10 cellular contexts compared by ENCODE assay signal in genomic region chr17:72388765-72389473, GRCh38.
DNase-seq lines count a peak whose midpoint lies in the region; ATAC-seq and TF ChIP-seq lines count a peak whose summit lies in the region.
"Had no signal": no experiment of that assay in that cellular context is flagged by ENCODE, and none has a peak within 500 bp of the region (broad histone marks: within the 10 kb centered on the region; RNA-seq: fewer than 3 reads in every experiment).

No MANE protein-coding gene starts in this region.

- no peaks in the 10 kb centered on the region for H3K9me3 Mint-ChIP-seq in WTC11

- POLR2A ChIA-PET in WTC11 (lab: Charles Lee): interaction anchor here (0.7 kb wide), 1 partner anchor 268 kb away, joined by 3 read pairs; the partner anchor contains the start of gene SOX9

- CTCF ChIA-PET in WTC11 (lab: Charles Lee): interaction anchor here (0.6 to 1.0 kb wide), 3 partner anchors 42 to 268 kb away, joined by 3 to 6 read pairs (median 4); partner anchors contain the start of gene SOX9

- H3K4me3 Mint-ChIP-seq in WTC11: no peak overlapping the region

- H3K4me1 ChIP-seq in BLaER1 treated with 17β-estradiol and CSF1 and Interleukin-3, amounts not matched to agents 10 nM and 100 nM: peaks cover 55 to 82% (median 78%) of the 10 kb centered on the region in 10 experiments
- peaks cover 55% of the 10 kb centered on the region for H3K4me1 ChIP-seq in GM23248 (ENCODE audit: insufficient read depth)

- no peaks in the 10 kb centered on the region; a peak in 2 of 22 replicates for H4K20me1 ChIP-seq in BLaER1 treated with 17β-estradiol and CSF1 and Interleukin-3, amounts not matched to agents 10 nM and 100 nM
- H4K20me1 ChIP-seq in GM23248 (ENCODE audit: insufficient read depth): no peaks in the 10 kb centered on the region

- ATAC-seq in GM19328 (IDR thresholded peaks at IDR 0.05; ENCODE audit: unreplicated experiment) (peak; percentile 52), HG03442 (IDR thresholded peaks at IDR 0.05; ENCODE audit: unreplicated experiment) (peak; percentile 60), WTC11 (peak; percentile 61), HG02885 (IDR thresholded peaks at IDR 0.05; ENCODE audit: poor library complexity, unreplicated experiment) (no peak)

- TF ChIP-seq CTCF in WTC11 (IDR thresholded peaks at IDR 0.05): no peak

- DNase-seq in WTC11 (ENCODE audit: low spot score) (no peak), DMS114 treated with DMSO at 0.1 percent for 48 hours (lab: John Stamatoyannopoulos, UW; ENCODE audit: unreplicated experiment) (no peak), GM23248 (no peak), NCI-H146 treated with DMSO at 0.1 percent for 48 hours (lab: John Stamatoyannopoulos, UW; ENCODE audit: unreplicated experiment) (no peak)
- DNase-seq: anterior cingulate cortex had no signal

- H3K9me3 ChIP-seq in BLaER1 treated with 17β-estradiol and CSF1 and Interleukin-3, amounts not matched to agents 10 nM and 100 nM (replicated peaks in 1 of 11): peaks cover 0 to 7% (median 0%) of the 10 kb centered on the region in 11 experiments; a peak in 1 of 22 replicates
- no peaks in the 10 kb centered on the region for H3K9me3 ChIP-seq in GM23248 (ENCODE audit: low read depth)

- no peaks in the 10 kb centered on the region for H3K79me2 ChIP-seq in GM23248 (ENCODE audit: insufficient read depth)

- peaks cover 41% of the 10 kb centered on the region for H3F3A ChIP-seq in GM23248 (ENCODE audit: insufficient read depth)

- H3K9me2 ChIP-seq in GM23248 (ENCODE audit: insufficient read depth): no peaks in the 10 kb centered on the region

- H3K4me2 ChIP-seq in BLaER1 treated with 17β-estradiol and CSF1 and Interleukin-3, amounts not matched to agents 10 nM and 100 nM: peak overlapping the region; percentile 40 to 98 (median 96)
- no peak overlapping the region for H3K4me2 ChIP-seq in GM23248 (ENCODE audit: unreplicated experiment)

- peak overlapping the region in 8 of 11 experiments; percentile 28 to 90 (median 82); a peak in 14 of 22 replicates for H3K27ac ChIP-seq in BLaER1 treated with 17β-estradiol and CSF1 and Interleukin-3, amounts not matched to agents 10 nM and 100 nM
- H3K27ac ChIP-seq in GM23248: no peak overlapping the region

- H3K27ac Mint-ChIP-seq in WTC11: no peak overlapping the region

- 0 out of 20 replicates have a peak overlapping the region, but pooled peaks of 3 of the 10 experiments have one; percentile 4 to 37 (median 26) for H3K4me3 ChIP-seq in BLaER1 treated with 17β-estradiol and CSF1 and Interleukin-3, amounts not matched to agents 10 nM and 100 nM
- H3K4me3 ChIP-seq in GM23248: no peak overlapping the region
- H3K4me3 ChIP-seq: lung had no signal

- in situ Hi-C loops in GM23248 (cut with MboI): no loop called here

- H3K36me3 Mint-ChIP-seq in WTC11: no peaks in the 10 kb centered on the region

- 86 to 87% methylated on average over 10 of the region's 10 CpGs for WGBS in GM23248 (ENCODE audit: low coverage in 1 of 2, low lambda C conversion rate in 2 of 2, missing lambda C conversion rate in 2 of 2), 2 experiments

- no peak overlapping the region for H2AFZ ChIP-seq in GM23248

- peak overlapping the region in 5 of 11 experiments; percentile 15 to 67 (median 57); a peak in 9 of 22 replicates for H3K9ac ChIP-seq in BLaER1 treated with 17β-estradiol and CSF1 and Interleukin-3, amounts not matched to agents 10 nM and 100 nM
- H3K9ac ChIP-seq in GM23248: no peak overlapping the region

- H3K27me3 ChIP-seq in BLaER1 treated with 17β-estradiol and CSF1 and Interleukin-3, amounts not matched to agents 10 nM and 100 nM: peaks cover 0 to 6% (median 0%) of the 10 kb centered on the region in 11 experiments; a peak in 1 of 22 replicates
- no peaks in the 10 kb centered on the region for H3K27me3 ChIP-seq in GM23248 (replicated peaks; ENCODE audit: insufficient read depth)

- H3K27me3 Mint-ChIP-seq in WTC11 (ENCODE audit: low read depth): peaks cover 28% of the 10 kb centered on the region

- peaks cover 31% of the 10 kb centered on the region for H3K4me1 Mint-ChIP-seq in WTC11

- H3K36me3 ChIP-seq in BLaER1 treated with 17β-estradiol and CSF1 and Interleukin-3, amounts not matched to agents 10 nM and 100 nM: no peaks in the 10 kb centered on the region
- no peaks in the 10 kb centered on the region for H3K36me3 ChIP-seq in GM23248 (ENCODE audit: low read depth)

TF ChIP-seq in WTC11, 78 proteins besides CTCF, POLR2A, EP300 and RAD21:
- no peak for TF ChIP-seq JUN (CRISPR knock-in tag; IDR thresholded peaks at IDR 0.05)
- TF ChIP-seq GRHL2 (CRISPR knock-in tag; IDR thresholded peaks at IDR 0.05; ENCODE audit: insufficient replicate concordance, severe bottlenecking): no peak
- TF ChIP-seq ZNF425 (CRISPR knock-in tag; conservative IDR thresholded peaks at IDR 0.05): no peak
- TF ChIP-seq EMX1 (CRISPR knock-in tag; IDR thresholded peaks at IDR 0.05): no peak
- TF ChIP-seq CDX4 (CRISPR knock-in tag; IDR thresholded peaks at IDR 0.05; ENCODE audit: borderline replicate concordance): no peak
- no peak for TF ChIP-seq SOX15 (CRISPR knock-in tag; IDR thresholded peaks at IDR 0.05)
- TF ChIP-seq ZBTB21 (CRISPR knock-in tag; IDR thresholded peaks at IDR 0.05; ENCODE audit: borderline replicate concordance): no peak
- no peak for TF ChIP-seq ZNF416 (CRISPR knock-in tag; IDR thresholded peaks at IDR 0.05)
